10 cellular contexts compared by ENCODE assay signal in the genomic region with DNA sequence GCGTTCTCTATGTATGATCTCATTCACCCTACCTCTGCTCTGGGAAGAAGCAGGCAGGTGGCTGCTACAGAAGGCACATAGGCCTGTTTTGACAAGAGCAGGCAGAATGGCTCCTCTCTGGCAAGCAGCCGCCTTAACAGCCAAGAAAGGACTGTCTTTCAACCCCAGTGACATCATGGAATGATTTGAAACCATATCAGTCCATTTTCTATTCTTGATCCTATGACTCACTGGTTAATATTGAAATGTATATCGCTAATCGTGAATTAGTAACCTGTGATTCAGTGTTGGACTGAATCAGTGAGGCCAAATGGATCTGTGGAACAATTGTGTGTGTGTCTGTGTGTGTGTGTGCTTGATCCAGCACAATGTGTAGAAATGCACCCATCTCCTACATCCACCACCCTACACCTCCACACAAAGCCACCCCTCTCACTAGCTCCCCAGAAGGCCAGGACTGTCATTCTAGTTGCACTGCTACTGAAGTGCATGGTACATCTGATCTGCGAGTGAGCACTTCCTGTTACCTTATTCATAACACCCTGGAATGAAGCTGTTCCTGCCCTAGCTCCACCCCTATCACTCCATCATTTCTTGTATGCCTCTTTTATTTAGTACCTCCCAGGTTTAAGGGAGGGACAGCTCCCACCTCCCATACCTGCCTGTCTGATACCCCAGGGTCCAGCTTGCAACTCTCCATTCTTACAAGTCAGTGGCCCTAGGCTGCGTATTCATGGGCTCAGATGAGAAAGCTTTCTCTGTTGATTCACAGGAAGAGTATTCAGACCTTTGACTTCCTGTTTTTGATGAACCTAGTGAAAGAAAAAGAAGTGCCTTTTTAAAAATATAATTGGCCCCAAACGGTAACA.
A peak's percentile ranks its signal among the peaks of the same experiment; 100 is the strongest.
DNase-seq lines count a peak whose midpoint lies in the region; ATAC-seq and TF ChIP-seq lines count a peak whose summit lies in the region.
"Had no signal": no experiment of that assay in that cellular context is flagged by ENCODE, and none has a peak within 500 bp of the region (broad histone marks: within the 10 kb centered on the region; RNA-seq: fewer than 3 reads in every experiment).

No MANE protein-coding gene starts in this region.

- ATAC-seq in GM19035 (IDR thresholded peaks at IDR 0.05; ENCODE audit: unreplicated experiment): peak; percentile 49
- peak; percentile 57 for ATAC-seq in HG02885 (IDR thresholded peaks at IDR 0.05; ENCODE audit: poor library complexity, unreplicated experiment)
- ATAC-seq in PC-3: peak; percentile 59
- peak; percentile 31 for ATAC-seq in sciatic nerve

- H3K9ac ChIP-seq in PC-3 (ENCODE audit: low read length): peak overlapping the region; percentile 23; the same call in 1 of the 2 replicates

- intact Hi-C loops in PC-3 (cut with micrococcal nuclease): no loop called here
- intact Hi-C loops in sciatic nerve (cut with DNase I): no loop called here

- BruUV-seq in PC-3 (replicated peaks; lab: Mats Ljungman, UMichigan): no TSS peak

- H3K4me1 ChIP-seq in PC-3 (ENCODE audit: insufficient read depth, low read length): peaks cover 18% of the 10 kb centered on the region

- CTCF ChIA-PET in PC-3 (lab: Charles Lee): no interaction called here

- H3F3A ChIP-seq in PC-3 (ENCODE audit: low read length, unreplicated experiment): no peaks in the 10 kb centered on the region

- no peak for TF ChIP-seq CTCF in PC-3 (conservative IDR thresholded peaks at IDR 0.05; ENCODE audit: low read depth, low read length)
- TF ChIP-seq CTCF in cardiac fibroblast (IDR thresholded peaks at IDR 0.05; ENCODE audit: low read depth, low read length): no peak

- no peaks in the 10 kb centered on the region for H3K79me2 ChIP-seq in PC-3 (ENCODE audit: low read length)

- H3K27me3 ChIP-seq in PC-3 (ENCODE audit: low read length): no peaks in the 10 kb centered on the region

- peak; percentile 64 for DNase-seq in PC-3
- DNase-seq in cardiac fibroblast (ENCODE audit: low read depth in 2 of 2): peak; percentile 52 to 67
- DNase-seq in sciatic nerve (ENCODE audit: low spot score): no peak
- DNase-seq in SHP77 treated with DMSO at 0.1 percent for 48 hours (lab: John Stamatoyannopoulos, UW): no peak
- DNase-seq in NCI-H2081 (lab: John Stamatoyannopoulos, UW): no peak
- DNase-seq in NCI-H2196 treated with DMSO at 0.1 percent for 48 hours (lab: John Stamatoyannopoulos, UW; ENCODE audit: unreplicated experiment): no peak

- no peaks in the 10 kb centered on the region for H3K36me3 ChIP-seq in PC-3 (ENCODE audit: low read depth, low read length)

- no peaks in the 10 kb centered on the region for H4K20me1 ChIP-seq in PC-3 (ENCODE audit: low read length)

- POLR2A ChIA-PET in PC-3 (lab: Charles Lee; ENCODE audit: unreplicated experiment): no interaction called here

- H3K9me2 ChIP-seq in PC-3 (replicated peaks; ENCODE audit: low read length): no peaks in the 10 kb centered on the region

- no peaks in the 10 kb centered on the region for H3K9me3 ChIP-seq in PC-3 (ENCODE audit: low read length)

- H3K4me3 ChIP-seq in PC-3 (ENCODE audit: low read length) (no peak overlapping the region), cardiac fibroblast (replicated peaks in 1 of 2; ENCODE audit: low read depth in 2 of 2, low read length in 2 of 2) (no peak overlapping the region)
- H3K4me3 ChIP-seq: lung, SK-N-MC had no signal

- peak overlapping the region; percentile 81 for H3K27ac ChIP-seq in PC-3 (ENCODE audit: low read length)
- H3K27ac ChIP-seq: SK-N-MC had no signal

- H2AFZ ChIP-seq in PC-3 (ENCODE audit: low read length): peak overlapping the region; percentile 63

- peak overlapping the region; percentile 32 for H3K4me2 ChIP-seq in PC-3 (ENCODE audit: low read length)

Comparison
In these comparisons a context has a peak if more than half of its experiments do, and no peak if none do; other contexts are left out.
1. DNase-seq: peak in PC-3 (single experiment) and cardiac fibroblast (2 of 2); none in sciatic nerve (single experiment), SHP77 treated with DMSO at 0.1 percent for 48 hours (single experiment), NCI-H2081 (0 of 2) and NCI-H2196 treated with DMSO at 0.1 percent for 48 hours (single experiment).
2. Peak in every context shown above with its lines, with median percentiles within 50 percentile points of each other: ATAC-seq.